11 cellular contexts compared by ENCODE assay signal in genomic region chr20:62772994-62773858, GRCh38. TPM values are rescaled to one million over a fixed set of nuclear protein-coding genes. Genes with fewer than 3 reads are reported as not detected.
DNase-seq lines count a peak whose midpoint lies in the region; ATAC-seq, FAIRE-seq and TF ChIP-seq lines count a peak whose summit lies in the region.
"Had no signal": no experiment of that assay in that cellular context is flagged by ENCODE, and none has a peak within 500 bp of the region (broad histone marks: within the 10 kb centered on the region; RNA-seq: fewer than 3 reads in every experiment).

No MANE protein-coding gene starts in this region.

- TF ChIP-seq CTCF in right atrium auricular region (IDR thresholded peaks at IDR 0.05) (no peak), WTC11 (IDR thresholded peaks at IDR 0.05) (no peak)

- FAIRE-seq in urothelium cell line (lab: Jason Lieb, UNC), result peak; percentile 48

- CTCF ChIA-PET in WTC11 (lab: Charles Lee), result interaction anchor here (1.2 to 2.3 kb wide), 4 partner anchors 9 to 131 kb away, joined by 3 to 10 read pairs (median 6); partner anchors contain the start of gene SLCO4A1

- no peaks in the 10 kb centered on the region for H3K9me3 Mint-ChIP-seq in WTC11
- H3K9me3 Mint-ChIP-seq: activated T-helper 2 cell treated with anti-CD3 and anti-CD28 coated beads, Interferon-gamma antibody, Interleukin-2, Interleukin-4, amounts not matched to agents 10 μg/mL and 5 μg/mL and 100 μg/mL, durations not matched to agents 14 hours and 24 hours and 36 hours had no signal

- H3K4me3 ChIP-seq in right atrium auricular region, result no peak overlapping the region

- no peaks in the 10 kb centered on the region for H3K27me3 ChIP-seq in right atrium auricular region

- H3K36me3 Mint-ChIP-seq in WTC11, result no peaks in the 10 kb centered on the region

- H3K9me3 ChIP-seq in right atrium auricular region, result no peaks in the 10 kb centered on the region

- in situ Hi-C loops in ACHN (cut with HindIII; ENCODE audit: low pct_ligation_motif_present, low pct_unique_long_range_greater_than_20kb, low sequenced_read_pairs), result no loop called here

- no peaks in the 10 kb centered on the region for H3K27me3 Mint-ChIP-seq in WTC11 (ENCODE audit: low read depth)

- no peak overlapping the region for H3K4me3 Mint-ChIP-seq in WTC11
- H3K4me3 Mint-ChIP-seq: B cell had no signal

- DNase-seq in Right ventricle myocardium inferior (ENCODE audit: missing footprints), result peak; percentile 65
- DNase-seq in right atrium auricular region (ENCODE audit: low spot score), result no peak
- no peak for DNase-seq in WTC11 (ENCODE audit: low spot score)
- peak; percentile 24 for DNase-seq in iPS-NIHi11 (ENCODE audit: low spot score)
- no peak for DNase-seq in urothelium cell line (ENCODE audit: low spot score)
- no peak for DNase-seq in stimulated activated CD4-positive, alpha-beta T cell treated with anti-CD3 and anti-CD28 coated beads, Interleukin-1b, Interleukin-23, amount 100 ng/mL, for 48 hours
- DNase-seq in ACHN, result no peak
- DNase-seq: T1000 had no signal

- no peak for ATAC-seq in Right ventricle myocardium inferior
- ATAC-seq in WTC11, result no peak
- ATAC-seq in HG02981 (IDR thresholded peaks at IDR 0.05; ENCODE audit: unreplicated experiment), result no peak

- peak overlapping the region; percentile 62; the same call in 1 of the 2 replicates for H3K27ac Mint-ChIP-seq in WTC11
- H3K27ac Mint-ChIP-seq: activated T-helper 2 cell treated with anti-CD3 and anti-CD28 coated beads, Interferon-gamma antibody, Interleukin-2, Interleukin-4, amounts not matched to agents 10 μg/mL and 5 μg/mL and 100 μg/mL, durations not matched to agents 14 hours and 24 hours and 36 hours; B cell had no signal

- POLR2A ChIA-PET in WTC11 (lab: Charles Lee), result no interaction called here

- no peaks in the 10 kb centered on the region for H3K36me3 ChIP-seq in right atrium auricular region

- intact Hi-C loops in Right ventricle myocardium inferior (cut with DNase I), result no loop called here

- H3K27ac ChIP-seq in right atrium auricular region, result no peak overlapping the region

- peaks cover 10% of the 10 kb centered on the region for H3K4me1 Mint-ChIP-seq in WTC11

- H3K4me1 ChIP-seq in right atrium auricular region, result no peaks in the 10 kb centered on the region

TF ChIP-seq in WTC11, 78 proteins besides CTCF, POLR2A, EP300 and RAD21 (continues in another document):
- no peak for TF ChIP-seq NFATC4 (CRISPR knock-in tag; IDR thresholded peaks at IDR 0.05)
- TF ChIP-seq, protein P1, sequence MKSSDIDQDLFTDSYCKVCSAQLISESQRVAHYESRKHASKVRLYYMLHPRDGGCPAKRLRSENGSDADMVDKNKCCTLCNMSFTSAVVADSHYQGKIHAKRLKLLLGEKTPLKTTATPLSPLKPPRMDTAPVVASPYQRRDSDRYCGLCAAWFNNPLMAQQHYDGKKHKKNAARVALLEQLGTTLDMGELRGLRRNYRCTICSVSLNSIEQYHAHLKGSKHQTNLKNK (CRISPR knock-in tag; IDR thresholded peaks at IDR 0.05), result no peak
- no peak for TF ChIP-seq AFF4 (CRISPR knock-in tag; IDR thresholded peaks at IDR 0.05; ENCODE audit: borderline replicate concordance)
- TF ChIP-seq, protein P2, sequence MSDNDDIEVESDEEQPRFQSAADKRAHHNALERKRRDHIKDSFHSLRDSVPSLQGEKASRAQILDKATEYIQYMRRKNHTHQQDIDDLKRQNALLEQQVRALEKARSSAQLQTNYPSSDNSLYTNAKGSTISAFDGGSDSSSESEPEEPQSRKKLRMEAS (CRISPR knock-in tag; IDR thresholded peaks at IDR 0.05), result no peak
- no peak for TF ChIP-seq MYBL2 (CRISPR knock-in tag; IDR thresholded peaks at IDR 0.05)
- TF ChIP-seq SMAD4 (CRISPR knock-in tag; IDR thresholded peaks at IDR 0.05), result no peak
- no peak for TF ChIP-seq ZNF671 (CRISPR knock-in tag; IDR thresholded peaks at IDR 0.05)
- no peak for TF ChIP-seq FOXP4 (CRISPR knock-in tag; IDR thresholded peaks at IDR 0.05)
- no peak for TF ChIP-seq ZNF317 (CRISPR knock-in tag; IDR thresholded peaks at IDR 0.05; ENCODE audit: borderline replicate concordance, low read depth)
- no peak for TF ChIP-seq GRHL2 (CRISPR knock-in tag; IDR thresholded peaks at IDR 0.05; ENCODE audit: insufficient replicate concordance, severe bottlenecking)
- no peak for TF ChIP-seq FOXJ3 (CRISPR knock-in tag; IDR thresholded peaks at IDR 0.05; ENCODE audit: borderline replicate concordance)
- no peak for TF ChIP-seq NR3C1 (CRISPR knock-in tag; conservative IDR thresholded peaks at IDR 0.05; ENCODE audit: low read depth)
- no peak for TF ChIP-seq NFE2L1 (CRISPR knock-in tag; IDR thresholded peaks at IDR 0.05)
- no peak for TF ChIP-seq ZNF121 (CRISPR knock-in tag; IDR thresholded peaks at IDR 0.05)
- TF ChIP-seq PRDM15 (CRISPR knock-in tag; IDR thresholded peaks at IDR 0.05), result no peak

RNA-seq across cellular contexts. Expression of gene MRGBP, which starts 23.0 kb away (rescaled TPM):
- 10.0 TPM for total RNA-seq in Right ventricle myocardium inferior
- total RNA-seq in right atrium auricular region, result 10 to 100 TPM in 1 of 2 donors, 1 to 10 TPM in 1; 8.4 to 11.1 TPM
- 20.0 to 20.8 TPM (median 20.2 TPM) in 3 replicates for total RNA-seq in WTC11 (2021)

RNA-seq across cellular contexts. Expression of gene OGFR, which starts 31.4 kb away (rescaled TPM):
- total RNA-seq in Right ventricle myocardium inferior (22.5 TPM), right atrium auricular region (10 to 100 TPM; 17.3 to 31.2 TPM), WTC11 (2021) (32.5 to 43.3 TPM (median 33.8 TPM) in 3 replicates)

RNA-seq across cellular contexts. Expression of gene COL9A3, which starts 43.6 kb away (rescaled TPM):
- 5.5 TPM for total RNA-seq in Right ventricle myocardium inferior
- 1 to 10 TPM; 4.2 to 5.7 TPM for total RNA-seq in right atrium auricular region
- 115 to 136 TPM (median 123 TPM) in 3 replicates for total RNA-seq in WTC11 (2021)

Comparison
In these comparisons a context has a peak if more than half of its experiments do, and no peak if none do; other contexts are left out.
1. DNase-seq: peak in Right ventricle myocardium inferior (single experiment) and iPS-NIHi11 (single experiment); none in right atrium auricular region (single experiment), WTC11 (single experiment), urothelium cell line (single experiment), stimulated activated CD4-positive, alpha-beta T cell treated with anti-CD3 and anti-CD28 coated beads, Interleukin-1b, Interleukin-23, amount 100 ng/mL, for 48 hours (single experiment) and ACHN (single experiment).
2. RNA of gene COL9A3, which starts 43.6 kb away (total RNA-seq): 115 to 136 TPM in WTC11; 4.2 to 5.7 TPM in right atrium auricular region and 5.5 TPM in Right ventricle myocardium inferior (single experiment); every median in the first group is over 10 times any median in the second.